In genomic region chr7:154913645-154914579, GRCh38 we compare ENCODE assay signal across 8 cellular contexts.
A peak's percentile ranks its signal among the peaks of the same experiment; 100 is the strongest.
DNase-seq lines count a peak whose midpoint lies in the region; ATAC-seq and TF ChIP-seq lines count a peak whose summit lies in the region.

No MANE protein-coding gene starts in this region.

- peaks cover 29% of the 10 kb centered on the region for H3K9me3 Mint-ChIP-seq in WTC11

- no peak overlapping the region for H3K9ac ChIP-seq in mammary epithelial cell (ENCODE audit: insufficient read depth, low read length)

- 22% methylated on average over 21 of the region's 56 CpGs for WGBS in mammary epithelial cell (ENCODE audit: low coverage, missing lambda C conversion rate)

- H3K9me3 ChIP-seq in mammary epithelial cell (replicated peaks; ENCODE audit: insufficient read depth, low read length) = no peaks in the 10 kb centered on the region

- no peak overlapping the region for H3K27ac Mint-ChIP-seq in WTC11

- peak overlapping the region; percentile 84 for H2AFZ ChIP-seq in mammary epithelial cell (ENCODE audit: low read depth, low read length)

- peak; percentile 99 for ATAC-seq in HG02885 (IDR thresholded peaks at IDR 0.05; ENCODE audit: poor library complexity, unreplicated experiment)
- ATAC-seq in WTC11 = peak; percentile 95

- H3K36me3 ChIP-seq in mammary epithelial cell (ENCODE audit: insufficient read depth, low read length) = no peaks in the 10 kb centered on the region

- CTCF ChIA-PET in WTC11 (lab: Charles Lee) = interaction anchor here (0.6 to 3.6 kb wide), 30 partner anchors 9 to 1348 kb away, joined by 3 to 42 read pairs (median 4); partner anchors contain the start of gene HTR5A
- CTCF ChIA-PET in mammary epithelial cell (lab: Charles Lee; ENCODE audit: low non-redundant PET) = interaction anchor here (0.7 kb wide), 1 partner anchor 612 kb away, joined by 3 read pairs; no protein-coding TSS in a partner anchor

- peak; percentile 75 for TF ChIP-seq CTCF in WTC11 (IDR thresholded peaks at IDR 0.05)
- TF ChIP-seq CTCF in mammary epithelial cell (conservative IDR thresholded peaks at IDR 0.05 in 1 of 2, IDR thresholded peaks at IDR 0.05 in 1 of 2; ENCODE audit: extremely low read depth in 1 of 2, insufficient read depth in 1 of 2, low read depth in 1 of 2, low read length in 2 of 2) = peak; percentile 74 to 96

- POLR2A ChIA-PET in WTC11 (lab: Charles Lee) = no interaction called here

- no peak overlapping the region for H3K27ac ChIP-seq in mammary epithelial cell (ENCODE audit: insufficient read depth, low read depth, low read length)

- peak overlapping the region in 1 of 3 experiments; percentile 30 for H3K4me3 ChIP-seq in mammary epithelial cell (replicated peaks in 1 of 3; ENCODE audit: insufficient read depth in 1 of 3, low read depth in 2 of 3, low read length in 3 of 3)

- no peaks in the 10 kb centered on the region for H3K27me3 ChIP-seq in mammary epithelial cell (ENCODE audit: insufficient read depth, low read length)

- H3K27me3 Mint-ChIP-seq in WTC11 (ENCODE audit: low read depth) = peaks cover 27% of the 10 kb centered on the region

- in situ Hi-C loops in mammary epithelial cell (cut with MboI; ENCODE audit: low sequenced_read_pairs in 2 of 2) = no loop called here

- H4K20me1 ChIP-seq in mammary epithelial cell (ENCODE audit: insufficient read depth, low read length) = no peaks in the 10 kb centered on the region

- DNase-seq in SHP77 (lab: John Stamatoyannopoulos, UW) (peak; percentile 43 to 64), SHP77 treated with DMSO at 0.1 percent for 48 hours (lab: John Stamatoyannopoulos, UW) (no peak), NCI-H1694 (lab: John Stamatoyannopoulos, UW) (peak; percentile 36), WTC11 (ENCODE audit: low spot score) (peak; percentile 97), mammary epithelial cell (peak; percentile 60), inferior parietal cortex (ENCODE audit: extremely low spot score) (peak; percentile 88)
- peak; percentile 94 for DNase-seq in stimulated activated CD4-positive, alpha-beta T cell treated with anti-CD3 and anti-CD28 coated beads, Interleukin-12 subunit alpha, Interleukin-12 subunit beta, amount 100 ng/mL, for 4 hours

- no TSS peak for BruUV-seq in mammary epithelial cell (replicated peaks; lab: Mats Ljungman, UMichigan)

- dilution Hi-C loops in mammary epithelial cell (cut with HindIII; ENCODE audit: low sequenced_read_pairs) = no loop called here

- H3K4me3 Mint-ChIP-seq in WTC11 = peak overlapping the region; percentile 70

- peak overlapping the region; percentile 69 for H3K4me2 ChIP-seq in mammary epithelial cell (ENCODE audit: insufficient read depth, low read depth, low read length)

- peaks cover 4% of the 10 kb centered on the region for H3K4me1 ChIP-seq in mammary epithelial cell (ENCODE audit: insufficient read depth, low read length)

- H3K79me2 ChIP-seq in mammary epithelial cell (ENCODE audit: insufficient read depth, low read length) = no peaks in the 10 kb centered on the region

- peaks cover 4% of the 10 kb centered on the region for H3K4me1 Mint-ChIP-seq in WTC11

- intact Hi-C loops in mammary epithelial cell (cut with micrococcal nuclease) = loop anchor here (1.0 to 5.0 kb wide), 2 partner anchors 39 to 383 kb away; partner anchors contain the start of gene INSIG1

- peaks cover 18% of the 10 kb centered on the region for H3K36me3 Mint-ChIP-seq in WTC11

TF ChIP-seq in WTC11, 78 proteins besides CTCF, POLR2A, EP300 and RAD21:
- 0 out of 2 replicates have a peak, but pooled peaks have one; percentile 60 for TF ChIP-seq HMGXB4 (CRISPR knock-in tag; IDR thresholded peaks at IDR 0.05)
- 0 out of 2 replicates have a peak, but pooled peaks have one; percentile 33 for TF ChIP-seq GABPB1 (CRISPR knock-in tag; IDR thresholded peaks at IDR 0.05)
- TF ChIP-seq ATF6 (CRISPR knock-in tag; IDR thresholded peaks at IDR 0.05) = no peak
- peak; percentile 50; the same call in 1 of the 2 replicates for TF ChIP-seq MAX (CRISPR knock-in tag; IDR thresholded peaks at IDR 0.05)
